36 cellular contexts compared by ENCODE assay signal in the genomic region with DNA sequence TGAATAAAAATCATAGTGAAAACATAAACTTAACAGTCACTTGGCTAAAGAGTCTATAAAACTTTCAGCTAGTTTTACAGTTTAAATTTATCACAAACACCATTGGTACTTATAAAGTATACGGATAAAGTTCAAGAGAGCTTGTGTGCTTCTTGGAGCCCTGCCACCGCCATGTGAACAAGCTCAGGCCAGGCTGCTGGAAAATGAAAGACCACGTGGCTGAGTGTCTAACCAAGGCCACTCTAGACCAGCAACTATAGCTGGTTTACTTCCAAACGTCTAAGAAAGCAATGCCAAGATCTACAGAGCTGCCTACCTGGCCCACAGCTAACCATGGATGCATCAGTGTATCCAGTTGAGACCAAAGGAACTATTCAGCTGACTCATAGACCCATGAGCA.
"Had no signal": no experiment of that assay in that cellular context is flagged by ENCODE, and none has a peak within 500 bp of the region (broad histone marks: within the 10 kb centered on the region; RNA-seq: fewer than 3 reads in every experiment).

No MANE protein-coding gene starts in this region.

- H3K36me3 ChIP-seq: ascending aorta, breast epithelium, Peyer's patch, WERI-Rb-1 had no signal

- H3K4me1 ChIP-seq: ascending aorta, breast epithelium, Peyer's patch had no signal

- H3K27me3 ChIP-seq: ascending aorta, Peyer's patch had no signal

- ATAC-seq: activated CD8-positive, alpha-beta memory T cell treated with anti-CD3 and anti-CD28 coated beads, Interleukin-2, amount 10 ng/mL, durations not matched to agents 7 days and 5 days; PC-3 had no signal

- H3K4me2 ChIP-seq: KMS-11 had no signal

- H3K27ac ChIP-seq: ascending aorta, breast epithelium, KMS-11, Peyer's patch, WERI-Rb-1 had no signal

- H3K4me3 ChIP-seq: ascending aorta, breast epithelium, Peyer's patch had no signal

- H3K9me3 ChIP-seq: ascending aorta, breast epithelium had no signal

- DNase-seq: activated CD4-positive, alpha-beta memory T cell treated with anti-CD3 and anti-CD28 coated beads, Interleukin-2, amount 10 ng/mL, durations not matched to agents 7 days and 5 days; activated CD4-positive, alpha-beta T cell treated with anti-CD3 and anti-CD28 coated beads for 1 hour; activated CD4-positive, alpha-beta T cell treated with anti-CD3 and anti-CD28 coated beads for 48 hours; activated CD4-positive, CD25-positive, alpha-beta regulatory T cell; activated CD8-positive, alpha-beta memory T cell treated with anti-CD3 and anti-CD28 coated beads for 24 hours; activated CD8-positive, alpha-beta memory T cell treated with anti-CD3 and anti-CD28 coated beads, Interleukin-2, amount 10 ng/mL, durations not matched to agents 7 days and 5 days; activated CD8-positive, alpha-beta memory T cell treated with anti-CD3 and anti-CD28 coated beads, Interleukin-2, amount 50 U/mL, for 48 hours; activated effector memory CD4-positive, alpha-beta T cell treated with Interleukin-2 at 50 U/mL for 16 hours; activated naive CD4-positive, alpha-beta T cell treated with anti-CD3 and anti-CD28 coated beads, Interleukin-2, amount 50 U/mL, for 16 hours; activated naive CD8-positive, alpha-beta T cell treated with anti-CD3 and anti-CD28 coated beads for 36 hours; activated T-cell treated with anti-CD3 and anti-CD28 coated beads, Interleukin-2, amount 50 U/mL, for 48 hours; amygdala; NCI-H1048; NCI-H1105 treated with DMSO at 0.1 percent for 48 hours; NCI-H1436; NCI-H1694; NCI-H1930; NCI-H2081 treated with DMSO at 0.1 percent for 48 hours; NCI-H226; NCI-H446 treated with DMSO at 0.1 percent for 48 hours; NCI-H524; NCI-H69; NCI-H82; NK-92 treated with Interleukin-12 subunit alpha and Interleukin-12 subunit beta, amount 100 ng/mL, for 24 hours; PC-3; Peyer's patch; RPMI8226; SIG-M5; SW 1271; T-helper 1 cell; T-helper 2 cell; T-helper 9 cell; WERI-Rb-1 had no signal
